Comparison of ENCODE assay signal across 1 cellular context in genomic region chr11:97996762-97997161, GRCh38.
A peak's percentile ranks its signal among the peaks of the same experiment; 100 is the strongest.
TF ChIP-seq lines count a peak whose summit lies in the region.

No MANE protein-coding gene starts in this region.

TF ChIP-seq in K562, 482 proteins besides CTCF, POLR2A, EP300 and RAD21 (continued from another document and continues in another):
- TF ChIP-seq ZNF609 (CRISPR knock-in tag; IDR thresholded peaks at IDR 0.05; ENCODE audit: borderline replicate concordance) (no peak), EP400 (IDR thresholded peaks at IDR 0.05) (peak; percentile 29; the same call in 1 of the 2 replicates), NCOA1 (IDR thresholded peaks at IDR 0.05; ENCODE audit: low read depth) (peak; percentile 30; the same call in 1 of the 2 replicates), HMBOX1 (IDR thresholded peaks at IDR 0.05) (no peak), PHB2 (IDR thresholded peaks at IDR 0.05; ENCODE audit: low read depth) (peak; percentile 54), ZSCAN32 (CRISPR knock-in tag; IDR thresholded peaks at IDR 0.05) (no peak), C11orf30 (IDR thresholded peaks at IDR 0.05; ENCODE audit: low read depth) (0 out of 2 replicates have a peak, but pooled peaks have one; percentile 16), ARID1B (IDR thresholded peaks at IDR 0.05) (peak; percentile 93), SAP30 (IDR thresholded peaks at IDR 0.05; ENCODE audit: borderline replicate concordance, insufficient read depth, low read depth, low read length, poor library complexity, severe bottlenecking) (no peak), HSF4 (CRISPR knock-in tag; IDR thresholded peaks at IDR 0.05; ENCODE audit: borderline replicate concordance) (no peak), NFATC3 (IDR thresholded peaks at IDR 0.05) (no peak), PURB (CRISPR knock-in tag; IDR thresholded peaks at IDR 0.05; ENCODE audit: low read depth) (no peak), TAF7 (tag; IDR thresholded peaks at IDR 0.05) (no peak), POLR2AphosphoS2 (IDR thresholded peaks at IDR 0.05; ENCODE audit: low read length) (no peak), SOX6 (IDR thresholded peaks at IDR 0.05) (peak; percentile 66; the same call in 1 of the 2 replicates), FOXK2 (conservative IDR thresholded peaks at IDR 0.05 in 1 of 2, IDR thresholded peaks at IDR 0.05 in 1 of 2; ENCODE audit: low read depth in 2 of 2) (0 out of 4 replicates have a peak, but pooled peaks of 1 of the 2 experiments have one; percentile 40), KAT2B (IDR thresholded peaks at IDR 0.05; ENCODE audit: low read depth, low read length) (no peak), NCOA2 (IDR thresholded peaks at IDR 0.05; ENCODE audit: partially characterized antibody in 2 of 2) (no peak), HDAC2 (IDR thresholded peaks at IDR 0.05) (no peak), POLR2B (IDR thresholded peaks at IDR 0.05; ENCODE audit: low read depth, partially characterized antibody) (no peak), NCOA6 (IDR thresholded peaks at IDR 0.05) (no peak), ZNF175 (CRISPR knock-in tag; IDR thresholded peaks at IDR 0.05; ENCODE audit: low read depth) (no peak), FOSL1 (tag; conservative IDR thresholded peaks at IDR 0.05) (peak; percentile 78), NR3C1 (CRISPR knock-in tag; IDR thresholded peaks at IDR 0.05) (no peak), RCOR1 (IDR thresholded peaks at IDR 0.05; ENCODE audit: borderline replicate concordance in 1 of 2, low read depth in 2 of 2, low read length in 2 of 2) (peak in 1 of 2 experiments; percentile 41; a peak in 1 of 4 replicates), POLR3A (IDR thresholded peaks at IDR 0.05; ENCODE audit: borderline replicate concordance, extremely low read depth, insufficient read depth, insufficient read length) (no peak), STAT6 (CRISPR knock-in tag; IDR thresholded peaks at IDR 0.05) (no peak), RFX7 (CRISPR knock-in tag; IDR thresholded peaks at IDR 0.05) (no peak), POLR2H (tag; IDR thresholded peaks at IDR 0.05; ENCODE audit: low read depth) (no peak), CBX3 (IDR thresholded peaks at IDR 0.05; ENCODE audit: borderline replicate concordance in 1 of 2, low read length in 2 of 2) (no peak), TCF3 (CRISPR knock-in tag; IDR thresholded peaks at IDR 0.05) (peak; percentile 88), NCOR1 (IDR thresholded peaks at IDR 0.05) (peak; percentile 82), TAF9B (IDR thresholded peaks at IDR 0.05; ENCODE audit: partially characterized antibody) (no peak), NR0B1 (IDR thresholded peaks at IDR 0.05; ENCODE audit: partially characterized antibody) (no peak), MAFF (IDR thresholded peaks at IDR 0.05; ENCODE audit: low read length) (peak; percentile 10; the same call in 1 of the 2 replicates), TGIF2 (CRISPR knock-in tag; IDR thresholded peaks at IDR 0.05) (no peak), ZBTB11 (CRISPR knock-in tag; IDR thresholded peaks at IDR 0.05) (peak in 1 of 3 experiments; percentile 27; a peak in 1 of 6 replicates), IRF9 (tag; IDR thresholded peaks at IDR 0.05) (no peak), VEZF1 (CRISPR knock-in tag; IDR thresholded peaks at IDR 0.05) (peak; percentile 7; the same call in 1 of the 2 replicates), ZFP1 (CRISPR knock-in tag; IDR thresholded peaks at IDR 0.05) (no peak), HDAC3 (IDR thresholded peaks at IDR 0.05; ENCODE audit: borderline replicate concordance, partially characterized antibody) (peak; percentile 55)
- TF ChIP-seq, protein P1, sequence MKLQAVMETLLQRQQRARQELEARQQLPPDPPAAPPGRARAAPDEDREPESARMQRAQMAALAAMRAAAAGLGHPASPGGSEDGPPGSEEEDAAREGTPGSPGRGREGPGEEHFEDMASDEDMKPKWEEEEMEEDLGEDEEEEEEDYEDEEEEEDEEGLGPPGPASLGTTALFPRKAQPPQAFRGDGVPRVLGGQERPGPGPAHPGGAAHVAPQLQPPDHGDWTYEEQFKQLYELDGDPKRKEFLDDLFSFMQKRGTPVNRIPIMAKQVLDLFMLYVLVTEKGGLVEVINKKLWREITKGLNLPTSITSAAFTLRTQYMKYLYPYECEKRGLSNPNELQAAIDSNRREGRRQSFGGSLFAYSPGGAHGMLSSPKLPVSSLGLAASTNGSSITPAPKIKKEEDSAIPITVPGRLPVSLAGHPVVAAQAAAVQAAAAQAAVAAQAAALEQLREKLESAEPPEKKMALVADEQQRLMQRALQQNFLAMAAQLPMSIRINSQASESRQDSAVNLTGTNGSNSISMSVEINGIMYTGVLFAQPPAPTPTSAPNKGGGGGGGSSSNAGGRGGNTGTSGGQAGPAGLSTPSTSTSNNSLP (IDR thresholded peaks at IDR 0.05; ENCODE audit: borderline replicate concordance, low read depth, low read length), result peak; percentile 66; the same call in 1 of the 2 replicates
